In genomic region chr7:997404-998395, GRCh38 we compare ENCODE assay signal across 22 cellular contexts. TPM values are rescaled to one million over a fixed set of nuclear protein-coding genes. Genes with fewer than 3 reads are reported as not detected.
DNase-seq lines count a peak whose midpoint lies in the region; ATAC-seq and TF ChIP-seq lines count a peak whose summit lies in the region.
"Had no signal": no experiment of that assay in that cellular context is flagged by ENCODE, and none has a peak within 500 bp of the region (broad histone marks: within the 10 kb centered on the region; RNA-seq: fewer than 3 reads in every experiment).

No MANE protein-coding gene starts in this region.

- H2AFZ ChIP-seq in neuronal stem cell (ENCODE audit: low read length): no peak overlapping the region
- H2AFZ ChIP-seq: GM23248 had no signal

- peak overlapping the region; percentile 2 for H3K14ac ChIP-seq in neuronal stem cell (ENCODE audit: low read length)

- peak overlapping the region; percentile 89 for H3K23ac ChIP-seq in neuronal stem cell (ENCODE audit: low read depth, low read length, poor library complexity)

- no peak overlapping the region for H3K27ac Mint-ChIP-seq in activated T-helper 17 cell treated with anti-CD3 and anti-CD28 coated beads, Interleukin-2, amount 50 U/mL, for 72 hours
- H3K27ac Mint-ChIP-seq: activated B cell treated with CpG ODN at 0.5 μM for 24 hours; T-helper 1 cell treated with Interleukin-12 subunit alpha and Interleukin-12 subunit beta and Interleukin-4 antibody, amounts not matched to agents 30 μg/mL and 1 μg/mL, for 36 hours had no signal

- H3K4me3 Mint-ChIP-seq in activated T-helper 17 cell treated with anti-CD3 and anti-CD28 coated beads, Interleukin-2, amount 50 U/mL, for 72 hours: no peak overlapping the region
- H3K4me3 Mint-ChIP-seq: activated B cell treated with CpG ODN at 0.5 μM for 24 hours; T-helper 1 cell treated with Interleukin-12 subunit alpha and Interleukin-12 subunit beta and Interleukin-4 antibody, amounts not matched to agents 30 μg/mL and 1 μg/mL, for 36 hours had no signal

- no peak overlapping the region for H3K4me2 ChIP-seq in neuronal stem cell (ENCODE audit: insufficient read depth, low read length, poor library complexity, severe bottlenecking)

- no peaks in the 10 kb centered on the region for H3K36me3 ChIP-seq in colonic mucosa
- peaks cover 10 to 55% of the 10 kb centered on the region in 2 donors for H3K36me3 ChIP-seq in neuronal stem cell (replicated peaks in 1 of 2; ENCODE audit: control insufficient read depth in 2 of 2, insufficient read depth in 2 of 2, low read length in 2 of 2)
- H3K36me3 ChIP-seq in body of pancreas (replicated peaks in 1 of 2; ENCODE audit: insufficient read depth in 1 of 2, low read depth in 2 of 2): peaks cover 0 to 4% of the 10 kb centered on the region in 2 donors

- peaks cover 2% of the 10 kb centered on the region for H3K79me1 ChIP-seq in neuronal stem cell (ENCODE audit: low read depth, low read length)

- H3K4me3 ChIP-seq in colonic mucosa (no peak overlapping the region), neuronal stem cell (ENCODE audit: low read length in 2 of 2) (no peak overlapping the region), body of pancreas (no peak overlapping the region)
- H3K4me3 ChIP-seq: GM23248, heart right ventricle, right atrium auricular region had no signal

- no peak overlapping the region for H4K8ac ChIP-seq in neuronal stem cell (ENCODE audit: low read depth, low read length)

- no peak overlapping the region for H2BK12ac ChIP-seq in neuronal stem cell (ENCODE audit: low read length)

- H3K27me3 ChIP-seq in colonic mucosa (no peaks in the 10 kb centered on the region), neuronal stem cell (ENCODE audit: control insufficient read depth in 3 of 3, insufficient read depth in 3 of 3, low read depth in 1 of 3, low read length in 3 of 3) (no peaks in the 10 kb centered on the region), body of pancreas (no peaks in the 10 kb centered on the region)
- H3K27me3 ChIP-seq: heart right ventricle, right atrium auricular region had no signal

- H3K18ac ChIP-seq in neuronal stem cell (ENCODE audit: low read length): no peak overlapping the region

- no peak overlapping the region for H4K91ac ChIP-seq in neuronal stem cell (ENCODE audit: low read depth, low read length, poor library complexity)

- ATAC-seq in activated T-helper 17 cell treated with anti-CD3 and anti-CD28 coated beads, Interleukin-2, amount 50 U/mL, for 72 hours (replicated peaks): no peak
- no peak for ATAC-seq in body of pancreas
- ATAC-seq: heart right ventricle, Right ventricle myocardium inferior had no signal

- TF ChIP-seq RAD21 in Ishikawa (IDR thresholded peaks at IDR 0.05; ENCODE audit: low read depth): no peak

- no CpG with 5 or more reads among the region's 45 CpGs for WGBS in neuronal stem cell (ENCODE audit: extremely low coverage in 2 of 2, insufficient read length in 2 of 2, insufficient replicate concordance in 1 of 2), 2 donors
- 86 to 89% methylated on average over 19 to 45 of the region's 45 CpGs for WGBS in body of pancreas, 2 donors

- H3K9ac ChIP-seq in colonic mucosa (ENCODE audit: low read depth in 2 of 2, low read length in 2 of 2): no peak overlapping the region
- H3K9ac ChIP-seq in neuronal stem cell (ENCODE audit: low read depth, low read length, poor library complexity): no peak overlapping the region
- H3K9ac ChIP-seq: GM23248 had no signal

- no peaks in the 10 kb centered on the region for H3K27me3 Mint-ChIP-seq in activated T-helper 17 cell treated with anti-CD3 and anti-CD28 coated beads, Interleukin-2, amount 50 U/mL, for 72 hours
- H3K27me3 Mint-ChIP-seq: activated B cell treated with CpG ODN at 0.5 μM for 24 hours had no signal

- no peak overlapping the region for H2BK5ac ChIP-seq in neuronal stem cell (ENCODE audit: low read length)

- intact Hi-C loops in colonic mucosa (cut with DNase I) (no loop called here), body of pancreas (cut with DNase I) (loop anchor here (10.0 kb wide), 1 partner anchor 177 kb away; no protein-coding TSS in a partner anchor)

- peaks cover 9% of the 10 kb centered on the region for H3K36me3 Mint-ChIP-seq in activated T-helper 17 cell treated with anti-CD3 and anti-CD28 coated beads, Interleukin-2, amount 50 U/mL, for 72 hours (ENCODE audit: low read depth)

- no peak overlapping the region for H2AK5ac ChIP-seq in neuronal stem cell (ENCODE audit: low read depth, low read length)

- no peak for TF ChIP-seq POLR2A in body of pancreas (IDR thresholded peaks at IDR 0.05)

- H2BK15ac ChIP-seq in neuronal stem cell (ENCODE audit: low read length): no peak overlapping the region

- H3K4me1 ChIP-seq in colonic mucosa (no peaks in the 10 kb centered on the region), neuronal stem cell (ENCODE audit: control insufficient read depth in 2 of 2, insufficient read depth in 1 of 2, low read depth in 1 of 2, low read length in 2 of 2) (peaks cover 6 to 15% of the 10 kb centered on the region in 2 donors), body of pancreas (peaks cover 9% of the 10 kb centered on the region)

- no peaks in the 10 kb centered on the region for H3K9me3 ChIP-seq in colonic mucosa
- H3K9me3 ChIP-seq in neuronal stem cell (replicated peaks in 1 of 2; ENCODE audit: control insufficient read depth in 2 of 2, insufficient read depth in 1 of 2, low read depth in 1 of 2, low read length in 2 of 2): no peaks in the 10 kb centered on the region
- H3K9me3 ChIP-seq in body of pancreas: no peaks in the 10 kb centered on the region
- H3K9me3 ChIP-seq: heart right ventricle, right atrium auricular region had no signal

- H3K9me3 Mint-ChIP-seq in activated T-helper 17 cell treated with anti-CD3 and anti-CD28 coated beads, Interleukin-2, amount 50 U/mL, for 72 hours: no peaks in the 10 kb centered on the region
- H3K9me3 Mint-ChIP-seq: activated B cell treated with CpG ODN at 0.5 μM for 24 hours; T-helper 1 cell treated with Interleukin-12 subunit alpha and Interleukin-12 subunit beta and Interleukin-4 antibody, amounts not matched to agents 30 μg/mL and 1 μg/mL, for 36 hours had no signal

- TF ChIP-seq CTCF in colonic mucosa (IDR thresholded peaks at IDR 0.05): no peak
- TF ChIP-seq CTCF in body of pancreas (IDR thresholded peaks at IDR 0.05): no peak

- H3K27ac ChIP-seq in colonic mucosa: peak overlapping the region; percentile 17
- H3K27ac ChIP-seq in neuronal stem cell (replicated peaks; ENCODE audit: low read length): no peak overlapping the region
- no peak overlapping the region for H3K27ac ChIP-seq in body of pancreas
- H3K27ac ChIP-seq: GM23248, heart right ventricle, right atrium auricular region had no signal

- no peak for TF ChIP-seq EP300 in Ishikawa (IDR thresholded peaks at IDR 0.05; ENCODE audit: borderline replicate concordance)

- no peak overlapping the region for H3K4ac ChIP-seq in neuronal stem cell (ENCODE audit: low read length)

- H2BK120ac ChIP-seq in neuronal stem cell (ENCODE audit: low read depth, low read length): no peak overlapping the region

- DNase-seq in ELF-1 (ENCODE audit: low read depth, low spot score): peak; percentile 80
- DNase-seq in colonic mucosa: peak; percentile 72
- DNase-seq in neuronal stem cell (ENCODE audit: low spot score): no peak
- no peak for DNase-seq in NCI-H524 (lab: John Stamatoyannopoulos, UW)
- DNase-seq in stimulated activated CD4-positive, alpha-beta T cell treated with anti-CD3 and anti-CD28 coated beads, Interleukin-4, amount 100 ng/mL, for 24 hours: no peak
- DNase-seq in body of pancreas: no peak
- DNase-seq: activated B cell treated with CpG ODN at 0.5 μM for 24 hours; activated effector memory CD4-positive, alpha-beta T cell treated with anti-CD3 and anti-CD28 coated beads, Interleukin-2, amount 50 U/mL, for 16 hours; effector memory CD4-positive, alpha-beta T cell; GM23248; heart right ventricle; Kasumi-1; NCI-H1436; NCI-H226 had no signal

- H3K4me1 Mint-ChIP-seq in activated T-helper 17 cell treated with anti-CD3 and anti-CD28 coated beads, Interleukin-2, amount 50 U/mL, for 72 hours: no peaks in the 10 kb centered on the region

TF ChIP-seq in Ishikawa, 13 proteins besides CTCF, POLR2A, EP300 and RAD21:
- TF ChIP-seq FOXM1 (IDR thresholded peaks at IDR 0.05; ENCODE audit: borderline replicate concordance, low read depth) (no peak), ZBTB7A (IDR thresholded peaks at IDR 0.05; ENCODE audit: low read depth) (0 out of 2 replicates have a peak, but pooled peaks have one; percentile 33), YY1 (IDR thresholded peaks at IDR 0.05; ENCODE audit: low read depth) (no peak)

RNA-seq across cellular contexts. Expression of gene CYP2W1, which starts 14.7 kb away (rescaled TPM):
- total RNA-seq in colonic mucosa (1 to 10 TPM; 2.7 to 4.5 TPM), body of pancreas (not detected)
- polyA plus RNA-seq in neuronal stem cell (2013, experiment 1 of 2): not detected
- not detected for polyA plus RNA-seq in neuronal stem cell (2013, experiment 2 of 2)
- not detected for total RNA-seq in activated T-helper 17 cell treated with anti-CD3 and anti-CD28 coated beads, Interleukin-2, amount 50 U/mL, for 72 hours
- total RNA-seq: activated B cell treated with CpG ODN at 0.5 μM for 24 hours; activated CD8-positive, alpha-beta memory T cell treated with anti-CD3 and anti-CD28 coated beads for 36 hours; fibroblast of lung; GM23248; heart right ventricle; mesenteric fat pad; right atrium auricular region; Right ventricle myocardium inferior had no signal
- polyA plus RNA-seq: fibroblast of lung, GM23248, heart right ventricle had no signal

RNA-seq across cellular contexts. Expression of gene COX19, which starts 22.4 kb away (rescaled TPM):
- total RNA-seq in colonic mucosa: 10 to 100 TPM; 11.6 to 16.5 TPM
- 8.7 TPM for polyA plus RNA-seq in neuronal stem cell (2013, experiment 1 of 2)
- polyA plus RNA-seq in neuronal stem cell (2013, experiment 2 of 2): 8.9 TPM
- 10 to 100 TPM; 13.7 to 20.8 TPM for total RNA-seq in activated T-helper 17 cell treated with anti-CD3 and anti-CD28 coated beads, Interleukin-2, amount 50 U/mL, for 72 hours
- total RNA-seq in body of pancreas: 10 to 100 TPM in 1 of 2 donors, 1 to 10 TPM in 1; 9.6 to 25.1 TPM

RNA-seq across cellular contexts. Expression of gene ADAP1, which starts 43.2 kb away (rescaled TPM):
- total RNA-seq in colonic mucosa: 100 to 1,000 TPM; 107 to 201 TPM
- 0.50 TPM for polyA plus RNA-seq in neuronal stem cell (2013, experiment 1 of 2)
- polyA plus RNA-seq in neuronal stem cell (2013, experiment 2 of 2): 0.48 TPM
- 10 to 100 TPM in 1 of 2 donors, 1 to 10 TPM in 1; 2.3 to 23.7 TPM for total RNA-seq in activated T-helper 17 cell treated with anti-CD3 and anti-CD28 coated beads, Interleukin-2, amount 50 U/mL, for 72 hours
- total RNA-seq in body of pancreas: 10 to 100 TPM; 19.7 to 19.8 TPM

RNA-seq across cellular contexts. Expression of gene GPR146, which starts 46.6 kb away (rescaled TPM):
- total RNA-seq in colonic mucosa (1 to 10 TPM; 2.9 to 9.0 TPM), body of pancreas (10 to 100 TPM in 1 of 2 donors, 1 to 10 TPM in 1; 8.8 to 11.2 TPM)
- polyA plus RNA-seq in neuronal stem cell (2013, experiment 1 of 2): 1.7 TPM
- 1.5 TPM for polyA plus RNA-seq in neuronal stem cell (2013, experiment 2 of 2)
- 10 to 100 TPM in 1 of 2 donors, 1 to 10 TPM in 1; 2.0 to 14.9 TPM for total RNA-seq in activated T-helper 17 cell treated with anti-CD3 and anti-CD28 coated beads, Interleukin-2, amount 50 U/mL, for 72 hours

Comparison
In these comparisons a context has a peak if more than half of its experiments do, and no peak if none do; other contexts are left out.
1. DNase-seq: peak in ELF-1 (single experiment) and colonic mucosa (single experiment); none in neuronal stem cell (single experiment), NCI-H524 (0 of 2), stimulated activated CD4-positive, alpha-beta T cell treated with anti-CD3 and anti-CD28 coated beads, Interleukin-4, amount 100 ng/mL, for 24 hours (single experiment) and body of pancreas (0 of 4).
2. RNA of gene ADAP1, which starts 43.2 kb away (total RNA-seq): 107 to 201 TPM in colonic mucosa; 2.3 to 23.7 TPM in activated T-helper 17 cell treated with anti-CD3 and anti-CD28 coated beads, Interleukin-2, amount 50 U/mL, for 72 hours and 19.7 to 19.8 TPM in body of pancreas; every median in the first group is over 4 times any median in the second.